Comparison of ENCODE assay signal across 8 cellular contexts in genomic region chr17:17751996-17752821, GRCh38.
DNase-seq lines count a peak whose midpoint lies in the region; ATAC-seq, FAIRE-seq and TF ChIP-seq lines count a peak whose summit lies in the region.

No MANE protein-coding gene starts in this region.

- H3K27me3 ChIP-seq in H7 (ENCODE audit: control insufficient read depth, insufficient read depth, low read length) (no peaks in the 10 kb centered on the region), pancreas (no peaks in the 10 kb centered on the region), thyroid gland (no peaks in the 10 kb centered on the region)

- peak in 1 of 2 donors; percentile 72 for TF ChIP-seq POLR2A in thyroid gland (IDR thresholded peaks at IDR 0.05)

- ATAC-seq in Right ventricle myocardium superior (ENCODE audit: poor library complexity) (peak; percentile 86), pancreas (peak; percentile 92 to 97 (median 95))

- intact Hi-C loops in Right ventricle myocardium superior (cut with DNase I) = no loop called here
- intact Hi-C loops in pancreas (cut with DNase I) = no loop called here
- intact Hi-C loops in thyroid gland (cut with DNase I) = no loop called here

- H3K4me1 ChIP-seq in pancreas (peaks cover 0 to 11% (median 6%) of the 10 kb centered on the region in 3 donors), thyroid gland (peaks cover 38 to 60% of the 10 kb centered on the region in 2 donors)

- H3K27ac ChIP-seq in pancreas (peak overlapping the region; percentile 19 to 77 (median 64)), thyroid gland (peak overlapping the region; percentile 81 to 87 (median 87))

- H3K36me3 ChIP-seq in H7 (replicated peaks; ENCODE audit: control insufficient read depth, insufficient read depth, low read length) = no peaks in the 10 kb centered on the region
- no peaks in the 10 kb centered on the region for H3K36me3 ChIP-seq in pancreas
- H3K36me3 ChIP-seq in thyroid gland = no peaks in the 10 kb centered on the region

- H3K4me3 ChIP-seq in H7 (ENCODE audit: insufficient read depth, low read depth, low read length) = peak overlapping the region; percentile 52
- H3K4me3 ChIP-seq in pancreas = peak overlapping the region; percentile 32 to 52 (median 41)
- H3K4me3 ChIP-seq in thyroid gland (replicated peaks in 1 of 3) = peak overlapping the region in 1 of 3 donors; percentile 35

- FAIRE-seq in pancreas (lab: Jason Lieb, UNC) = no peak

- WGBS in pancreas, 2 donors = 4% methylated on average over 41 to 59 of the region's 59 CpGs
- WGBS in thyroid gland, 2 donors = 4 to 8% methylated on average over 10 to 47 of the region's 59 CpGs

- no peaks in the 10 kb centered on the region for H3K9me3 ChIP-seq in pancreas
- H3K9me3 ChIP-seq in thyroid gland = no peaks in the 10 kb centered on the region

- TF ChIP-seq CTCF in pancreas (IDR thresholded peaks at IDR 0.05) (no peak), thyroid gland (IDR thresholded peaks at IDR 0.05) (peak in 3 of 6 experiments; percentile 31 to 43 (median 32))

- DNase-seq in GM03348 (ENCODE audit: low spot score) (peak; percentile 99), H7 (peak; percentile 100), LoVo (ENCODE audit: low spot score) (peak; percentile 95), SKM-1 treated with dmso at 0.1 percent for 144 hours (lab: John Stamatoyannopoulos, UW; ENCODE audit: unreplicated experiment) (peak; percentile 93), Right ventricle myocardium superior (peak; percentile 98), pancreas (peak; percentile 94 to 99 (median 98)), thyroid gland (peak; percentile 96)
- DNase-seq in activated naive CD8-positive, alpha-beta T cell treated with anti-CD3 and anti-CD28 coated beads, Interleukin-2, amount 50 U/mL, for 16 hours (ENCODE audit: low read depth, low spot score) = peak; percentile 92
